ENCODE assay signal across 1 cellular context in the genomic region with DNA sequence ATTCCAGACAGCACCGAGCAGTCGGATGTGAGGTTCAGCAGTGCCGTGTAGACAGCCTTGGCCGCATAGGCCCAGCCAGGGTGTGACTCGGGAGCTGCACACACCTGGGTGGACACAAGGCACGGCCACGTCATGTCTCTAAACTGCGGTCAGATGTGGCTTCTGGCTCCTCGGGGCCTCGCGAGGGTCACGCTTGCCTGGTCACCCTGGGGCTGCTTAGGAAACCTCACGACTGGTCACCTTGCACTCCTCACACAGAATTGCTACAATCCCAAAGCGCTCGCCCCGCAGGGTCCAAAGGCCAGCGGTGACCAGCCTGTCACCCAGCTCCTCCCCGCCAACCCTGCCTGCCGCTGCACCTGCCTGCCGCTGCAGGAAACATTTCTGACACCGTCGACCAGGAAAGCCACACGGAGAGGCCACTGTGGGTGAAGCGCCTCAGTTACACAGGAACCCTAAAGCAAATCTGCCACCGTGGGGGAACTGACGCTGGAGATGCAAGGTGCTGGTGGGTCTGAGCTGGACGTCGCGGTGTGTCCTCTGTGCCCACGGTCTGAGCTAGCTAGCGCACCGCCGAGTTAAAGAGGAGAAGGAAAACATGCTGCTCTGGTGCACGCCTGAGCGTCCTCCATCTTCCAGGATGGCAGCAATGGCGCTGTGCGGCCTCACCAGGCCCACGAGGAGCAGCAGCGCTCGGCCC.
TF ChIP-seq lines count a peak whose summit lies in the region.

No MANE protein-coding gene starts in this region.

TF ChIP-seq in HepG2, 621 proteins besides CTCF, POLR2A, EP300 and RAD21 (continued from another document and continues in another):
- TF ChIP-seq DR1 (CRISPR knock-in tag; IDR thresholded peaks at IDR 0.05) (peak; percentile 11; the same call in 1 of the 2 replicates), IKZF5 (CRISPR knock-in tag; IDR thresholded peaks at IDR 0.05) (peak; percentile 90), FOXP4 (CRISPR knock-in tag; IDR thresholded peaks at IDR 0.05) (peak; percentile 25; the same call in 1 of the 2 replicates), ZNF770 (CRISPR knock-in tag; IDR thresholded peaks at IDR 0.05) (no peak), ZNF224 (CRISPR knock-in tag; IDR thresholded peaks at IDR 0.05) (peak; percentile 56; the same call in 1 of the 2 replicates), KLF13 (CRISPR knock-in tag; IDR thresholded peaks at IDR 0.05) (no peak), MXD4 (CRISPR knock-in tag; IDR thresholded peaks at IDR 0.05) (0 out of 2 replicates have a peak, but pooled peaks have one; percentile 31), ZNF556 (CRISPR knock-in tag; IDR thresholded peaks at IDR 0.05; ENCODE audit: borderline replicate concordance) (peak; percentile 78; the same call in 1 of the 2 replicates), ZNF619 (CRISPR knock-in tag; IDR thresholded peaks at IDR 0.05) (no peak), FOXO1 (CRISPR knock-in tag; IDR thresholded peaks at IDR 0.05) (0 out of 2 replicates have a peak, but pooled peaks have one; percentile 27), KAT7 (CRISPR knock-in tag; IDR thresholded peaks at IDR 0.05; ENCODE audit: borderline replicate concordance) (peak; percentile 62; the same call in 1 of the 2 replicates), ZBTB33 (CRISPR knock-in tag; IDR thresholded peaks at IDR 0.05) (peak; percentile 90), TAF1 (CRISPR knock-in tag; IDR thresholded peaks at IDR 0.05) (peak; percentile 27; the same call in 1 of the 2 replicates), ZNF446 (CRISPR knock-in tag; IDR thresholded peaks at IDR 0.05) (no peak), MZF1 (CRISPR knock-in tag; IDR thresholded peaks at IDR 0.05; ENCODE audit: borderline replicate concordance) (no peak), SP5 (CRISPR knock-in tag; IDR thresholded peaks at IDR 0.05; ENCODE audit: borderline replicate concordance, low read depth) (0 out of 2 replicates have a peak, but pooled peaks have one; percentile 33), FOXA3 (CRISPR knock-in tag; IDR thresholded peaks at IDR 0.05) (peak; percentile 42; the same call in 1 of the 2 replicates), MED1 (CRISPR knock-in tag; IDR thresholded peaks at IDR 0.05) (peak; percentile 74; the same call in 1 of the 2 replicates), NR1H2 (CRISPR knock-in tag; IDR thresholded peaks at IDR 0.05; ENCODE audit: borderline replicate concordance, low read depth) (no peak), KAT8 (CRISPR knock-in tag; IDR thresholded peaks at IDR 0.05) (peak; percentile 59), ZNF543 (CRISPR knock-in tag; IDR thresholded peaks at IDR 0.05) (peak; percentile 71; the same call in 1 of the 2 replicates), ZNF616 (CRISPR knock-in tag; IDR thresholded peaks at IDR 0.05; ENCODE audit: low read depth) (no peak), ZNF572 (CRISPR knock-in tag; IDR thresholded peaks at IDR 0.05) (peak; percentile 34; the same call in 1 of the 2 replicates), REL (CRISPR knock-in tag; conservative IDR thresholded peaks at IDR 0.05) (0 out of 2 replicates have a peak, but pooled peaks have one; percentile 48), PAX8 (CRISPR knock-in tag; IDR thresholded peaks at IDR 0.05; ENCODE audit: borderline replicate concordance) (no peak), GATAD2A (CRISPR knock-in tag; IDR thresholded peaks at IDR 0.05) (peak; percentile 68), ZBTB37 (CRISPR knock-in tag; IDR thresholded peaks at IDR 0.05) (no peak), YEATS2 (CRISPR knock-in tag; IDR thresholded peaks at IDR 0.05; ENCODE audit: borderline replicate concordance) (peak; percentile 27; the same call in 1 of the 2 replicates), DPF2 (CRISPR knock-in tag; IDR thresholded peaks at IDR 0.05; ENCODE audit: borderline replicate concordance, low read depth) (peak; percentile 77), SP1 (IDR thresholded peaks at IDR 0.05) (no peak), SP1 (CRISPR knock-in tag; IDR thresholded peaks at IDR 0.05) (no peak), BORCS8-MEF2B (CRISPR knock-in tag; IDR thresholded peaks at IDR 0.05) (peak; percentile 45; the same call in 1 of the 2 replicates), ZSCAN9 (CRISPR knock-in tag; IDR thresholded peaks at IDR 0.05; ENCODE audit: borderline replicate concordance) (peak; percentile 39; the same call in 1 of the 2 replicates)
- TF ChIP-seq, protein P1, sequence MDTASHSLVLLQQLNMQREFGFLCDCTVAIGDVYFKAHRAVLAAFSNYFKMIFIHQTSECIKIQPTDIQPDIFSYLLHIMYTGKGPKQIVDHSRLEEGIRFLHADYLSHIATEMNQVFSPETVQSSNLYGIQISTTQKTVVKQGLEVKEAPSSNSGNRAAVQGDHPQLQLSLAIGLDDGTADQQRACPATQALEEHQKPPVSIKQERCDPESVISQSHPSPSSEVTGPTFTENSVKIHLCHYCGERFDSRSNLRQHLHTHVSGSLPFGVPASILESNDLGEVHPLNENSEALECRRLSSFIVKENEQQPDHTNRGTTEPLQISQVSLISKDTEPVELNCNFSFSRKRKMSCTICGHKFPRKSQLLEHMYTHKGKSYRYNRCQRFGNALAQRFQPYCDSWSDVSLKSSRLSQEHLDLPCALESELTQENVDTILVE (CRISPR knock-in tag; IDR thresholded peaks at IDR 0.05) = no peak
- TF ChIP-seq, protein P2, sequence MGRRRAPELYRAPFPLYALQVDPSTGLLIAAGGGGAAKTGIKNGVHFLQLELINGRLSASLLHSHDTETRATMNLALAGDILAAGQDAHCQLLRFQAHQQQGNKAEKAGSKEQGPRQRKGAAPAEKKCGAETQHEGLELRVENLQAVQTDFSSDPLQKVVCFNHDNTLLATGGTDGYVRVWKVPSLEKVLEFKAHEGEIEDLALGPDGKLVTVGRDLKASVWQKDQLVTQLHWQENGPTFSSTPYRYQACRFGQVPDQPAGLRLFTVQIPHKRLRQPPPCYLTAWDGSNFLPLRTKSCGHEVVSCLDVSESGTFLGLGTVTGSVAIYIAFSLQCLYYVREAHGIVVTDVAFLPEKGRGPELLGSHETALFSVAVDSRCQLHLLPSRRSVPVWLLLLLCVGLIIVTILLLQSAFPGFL (CRISPR knock-in tag; IDR thresholded peaks at IDR 0.05) = no peak
- TF ChIP-seq, protein P3, sequence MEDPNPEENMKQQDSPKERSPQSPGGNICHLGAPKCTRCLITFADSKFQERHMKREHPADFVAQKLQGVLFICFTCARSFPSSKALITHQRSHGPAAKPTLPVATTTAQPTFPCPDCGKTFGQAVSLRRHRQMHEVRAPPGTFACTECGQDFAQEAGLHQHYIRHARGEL (CRISPR knock-in tag; IDR thresholded peaks at IDR 0.05) = no peak
- TF ChIP-seq, protein P4, sequence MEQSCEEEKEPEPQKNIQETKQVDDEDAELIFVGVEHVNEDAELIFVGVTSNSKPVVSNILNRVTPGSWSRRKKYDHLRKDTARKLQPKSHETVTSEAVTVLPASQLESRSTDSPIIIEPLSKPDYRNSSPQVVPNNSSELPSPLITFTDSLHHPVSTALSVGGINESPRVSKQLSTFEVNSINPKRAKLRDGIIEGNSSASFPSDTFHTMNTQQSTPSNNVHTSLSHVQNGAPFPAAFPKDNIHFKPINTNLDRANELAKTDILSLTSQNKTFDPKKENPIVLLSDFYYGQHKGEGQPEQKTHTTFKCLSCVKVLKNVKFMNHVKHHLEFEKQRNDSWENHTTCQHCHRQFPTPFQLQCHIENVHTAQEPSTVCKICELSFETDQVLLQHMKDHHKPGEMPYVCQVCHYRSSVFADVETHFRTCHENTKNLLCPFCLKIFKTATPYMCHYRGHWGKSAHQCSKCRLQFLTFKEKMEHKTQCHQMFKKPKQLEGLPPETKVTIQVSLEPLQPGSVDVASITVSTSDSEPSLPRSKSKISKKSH (CRISPR knock-in tag; IDR thresholded peaks at IDR 0.05; ENCODE audit: borderline replicate concordance) = peak; percentile 70; the same call in 1 of the 2 replicates
- TF ChIP-seq, protein P5, sequence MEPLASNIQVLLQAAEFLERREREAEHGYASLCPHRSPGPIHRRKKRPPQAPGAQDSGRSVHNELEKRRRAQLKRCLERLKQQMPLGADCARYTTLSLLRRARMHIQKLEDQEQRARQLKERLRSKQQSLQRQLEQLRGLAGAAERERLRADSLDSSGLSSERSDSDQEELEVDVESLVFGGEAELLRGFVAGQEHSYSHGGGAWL (CRISPR knock-in tag; IDR thresholded peaks at IDR 0.05) = no peak
- TF ChIP-seq, protein P6, sequence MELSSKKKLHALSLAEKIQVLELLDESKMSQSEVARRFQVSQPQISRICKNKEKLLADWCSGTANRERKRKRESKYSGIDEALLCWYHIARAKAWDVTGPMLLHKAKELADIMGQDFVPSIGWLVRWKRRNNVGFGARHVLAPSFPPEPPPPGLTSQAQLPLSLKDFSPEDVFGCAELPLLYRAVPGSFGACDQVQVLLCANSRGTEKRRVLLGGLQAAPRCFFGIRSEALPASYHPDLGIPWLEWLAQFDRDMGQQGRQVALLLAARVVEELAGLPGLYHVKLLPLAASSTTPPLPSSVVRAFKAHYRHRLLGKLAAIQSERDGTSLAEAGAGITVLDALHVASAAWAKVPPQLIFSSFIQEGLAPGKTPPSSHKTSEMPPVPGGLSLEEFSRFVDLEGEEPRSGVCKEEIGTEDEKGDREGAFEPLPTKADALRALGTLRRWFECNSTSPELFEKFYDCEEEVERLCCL (CRISPR knock-in tag; IDR thresholded peaks at IDR 0.05; ENCODE audit: borderline replicate concordance) = no peak
- TF ChIP-seq, protein P7, sequence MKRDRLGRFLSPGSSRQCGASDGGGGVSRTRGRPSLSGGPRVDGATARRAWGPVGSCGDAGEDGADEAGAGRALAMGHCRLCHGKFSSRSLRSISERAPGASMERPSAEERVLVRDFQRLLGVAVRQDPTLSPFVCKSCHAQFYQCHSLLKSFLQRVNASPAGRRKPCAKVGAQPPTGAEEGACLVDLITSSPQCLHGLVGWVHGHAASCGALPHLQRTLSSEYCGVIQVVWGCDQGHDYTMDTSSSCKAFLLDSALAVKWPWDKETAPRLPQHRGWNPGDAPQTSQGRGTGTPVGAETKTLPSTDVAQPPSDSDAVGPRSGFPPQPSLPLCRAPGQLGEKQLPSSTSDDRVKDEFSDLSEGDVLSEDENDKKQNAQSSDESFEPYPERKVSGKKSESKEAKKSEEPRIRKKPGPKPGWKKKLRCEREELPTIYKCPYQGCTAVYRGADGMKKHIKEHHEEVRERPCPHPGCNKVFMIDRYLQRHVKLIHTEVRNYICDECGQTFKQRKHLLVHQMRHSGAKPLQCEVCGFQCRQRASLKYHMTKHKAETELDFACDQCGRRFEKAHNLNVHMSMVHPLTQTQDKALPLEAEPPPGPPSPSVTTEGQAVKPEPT (CRISPR knock-in tag; IDR thresholded peaks at IDR 0.05; ENCODE audit: low read depth) = peak; percentile 64
